10 cellular contexts compared by ENCODE assay signal in genomic region chr3:69203631-69204314, GRCh38.
A peak's percentile ranks its signal among the peaks of the same experiment; 100 is the strongest.
DNase-seq lines count a peak whose midpoint lies in the region; ATAC-seq and TF ChIP-seq lines count a peak whose summit lies in the region.
"Had no signal": no experiment of that assay in that cellular context is flagged by ENCODE, and none has a peak within 500 bp of the region (broad histone marks: within the 10 kb centered on the region; RNA-seq: fewer than 3 reads in every experiment).

No MANE protein-coding gene starts in this region.

- no TSS peak for BruUV-seq in Caco-2 (replicated peaks; lab: Mats Ljungman, UMichigan)

- 92% methylated on average over 5 of the region's 5 CpGs for WGBS in aorta, 2 donors

- CTCF ChIA-PET in Caco-2 (lab: Charles Lee): no interaction called here

- POLR2A ChIA-PET in Caco-2 (lab: Charles Lee): no interaction called here

- peaks cover 69% of the 10 kb centered on the region for H3K36me3 Mint-ChIP-seq in Caco-2 (ENCODE audit: insufficient read depth, unreplicated experiment)

- peaks cover 32% of the 10 kb centered on the region for H3K4me1 Mint-ChIP-seq in Caco-2 (ENCODE audit: low read depth, unreplicated experiment)

- no peak for TF ChIP-seq CTCF in Caco-2 (IDR thresholded peaks at IDR 0.05; ENCODE audit: insufficient read depth in 1 of 2, low read depth in 1 of 2, low read length in 1 of 2, severe bottlenecking in 1 of 2, unreplicated experiment in 1 of 2)
- no peak for TF ChIP-seq CTCF in epithelial cell of esophagus (IDR thresholded peaks at IDR 0.05; ENCODE audit: insufficient read depth, low read depth, low read length, missing control alignments)

- no peaks in the 10 kb centered on the region for H3K27me3 Mint-ChIP-seq in Caco-2 (ENCODE audit: insufficient read depth, unreplicated experiment)

- no peak overlapping the region for H3K4me3 ChIP-seq in Caco-2 (ENCODE audit: low read depth, low read length)
- H3K4me3 ChIP-seq in epithelial cell of esophagus (ENCODE audit: low read length): no peak overlapping the region
- H3K4me3 ChIP-seq in aorta (ENCODE audit: low read length in 2 of 2): no peak overlapping the region
- H3K4me3 ChIP-seq: K562 had no signal

- H3K4me1 ChIP-seq in Caco-2 (peaks cover 42% of the 10 kb centered on the region), aorta (ENCODE audit: control insufficient read depth in 1 of 2, insufficient read depth in 2 of 2, low read length in 2 of 2) (no peaks in the 10 kb centered on the region)

- no peaks in the 10 kb centered on the region for H3K9me3 Mint-ChIP-seq in Caco-2 (ENCODE audit: unreplicated experiment)
- H3K9me3 Mint-ChIP-seq: immature natural killer cell had no signal

- intact Hi-C loops in Caco-2 (cut with micrococcal nuclease; ENCODE audit: unreplicated experiment): no loop called here
- intact Hi-C loops in aorta (cut with DNase I): no loop called here

- peak overlapping the region; percentile 79 for H3K27ac Mint-ChIP-seq in Caco-2 (ENCODE audit: unreplicated experiment)

- H3K36me3 ChIP-seq in Caco-2 (ENCODE audit: control insufficient read depth, insufficient read depth, low read length) (no peaks in the 10 kb centered on the region), aorta (ENCODE audit: control insufficient read depth in 1 of 2, insufficient read depth in 2 of 2, low read length in 1 of 2) (no peaks in the 10 kb centered on the region)

- in situ Hi-C loops in G401 (cut with HindIII; ENCODE audit: low sequenced_read_pairs): no loop called here

- H3K9me3 ChIP-seq in Caco-2: no peaks in the 10 kb centered on the region
- H3K9me3 ChIP-seq in aorta (ENCODE audit: control insufficient read depth, low read length): no peaks in the 10 kb centered on the region

- H3K27me3 ChIP-seq in Caco-2 (replicated peaks; ENCODE audit: control insufficient read depth, insufficient read depth, low read length): no peaks in the 10 kb centered on the region
- H3K27me3 ChIP-seq in aorta (ENCODE audit: control insufficient read depth in 1 of 2, insufficient read depth in 2 of 2, low read length in 1 of 2): no peaks in the 10 kb centered on the region

- no peak overlapping the region for H3K27ac ChIP-seq in aorta (ENCODE audit: low read depth in 1 of 2, low read length in 2 of 2)

- ATAC-seq in GM19397 (IDR thresholded peaks at IDR 0.05; ENCODE audit: unreplicated experiment) (peak; percentile 1), HG03342 (IDR thresholded peaks at IDR 0.05; ENCODE audit: unreplicated experiment) (peak; percentile 13), aorta (ENCODE audit: low FRiP score) (no peak), GM19455 (IDR thresholded peaks at IDR 0.05; ENCODE audit: unreplicated experiment) (no peak)
- ATAC-seq: K562 had no signal

- H3K4me3 Mint-ChIP-seq in Caco-2 (ENCODE audit: unreplicated experiment): no peak overlapping the region
- H3K4me3 Mint-ChIP-seq: immature natural killer cell had no signal

- DNase-seq in Caco-2 (peak in 1 of 2 experiments; percentile 39), epithelial cell of esophagus (ENCODE audit: low read depth) (peak; percentile 96), aorta (no peak), G401 (ENCODE audit: low spot score) (no peak), HUDEP-2 (lab: John Stamatoyannopoulos, UW; ENCODE audit: unreplicated experiment in 76 of 76) (no peak)
- DNase-seq: immature natural killer cell had no signal

Comparison
In these comparisons a context has a peak if more than half of its experiments do, and no peak if none do; other contexts are left out.
1. ATAC-seq: peak in GM19397 (single experiment) and HG03342 (single experiment); none in aorta (single experiment) and GM19455 (single experiment).